Comparison of ENCODE assay signal across 8 cellular contexts in genomic region chr1:12047120-12047876, GRCh38. TPM values are rescaled to one million over a fixed set of nuclear protein-coding genes. Genes with fewer than 3 reads are reported as not detected.
DNase-seq lines count a peak whose midpoint lies in the region; ATAC-seq and TF ChIP-seq lines count a peak whose summit lies in the region.

No MANE protein-coding gene starts in this region.

- DNase-seq in activated T-cell treated with anti-CD3 and anti-CD28 coated beads for 4 hours (peak; percentile 39), breast epithelium (ENCODE audit: low spot score in 2 of 2) (no peak), Right ventricle myocardium superior (no peak), globus pallidus (ENCODE audit: low spot score) (no peak), HK-2 (ENCODE audit: unreplicated experiment) (no peak)
- peak; percentile 73 for DNase-seq in stimulated activated CD4-positive, alpha-beta T cell treated with anti-CD3 and anti-CD28 coated beads, Interleukin-4, amount 100 ng/mL, for 24 hours

- H3K4me3 ChIP-seq in breast epithelium: no peak overlapping the region

- TF ChIP-seq CTCF in breast epithelium (IDR thresholded peaks at IDR 0.05): no peak

- no peak for TF ChIP-seq POLR2A in breast epithelium (IDR thresholded peaks at IDR 0.05)

- ATAC-seq in GM19023 (IDR thresholded peaks at IDR 0.05; ENCODE audit: unreplicated experiment) (peak; percentile 38), HG03066 (IDR thresholded peaks at IDR 0.05; ENCODE audit: low read depth, unreplicated experiment) (peak; percentile 40), Right ventricle myocardium superior (ENCODE audit: poor library complexity) (no peak)

- no peak overlapping the region for H3K27ac ChIP-seq in breast epithelium

- H3K9me3 ChIP-seq in breast epithelium: no peaks in the 10 kb centered on the region

- H3K4me1 ChIP-seq in breast epithelium: no peaks in the 10 kb centered on the region

- H3K36me3 ChIP-seq in breast epithelium: no peaks in the 10 kb centered on the region

- no peaks in the 10 kb centered on the region for H3K27me3 ChIP-seq in breast epithelium

- intact Hi-C loops in breast epithelium (cut with DNase I; ENCODE audit: low total_unique reads) (no loop called here), Right ventricle myocardium superior (cut with DNase I) (no loop called here)

RNA-seq across cellular contexts. Expression of gene TNFRSF8, which starts 15.8 kb away (rescaled TPM):
- total RNA-seq in breast epithelium (1 to 10 TPM in 2 of 3 donors, under 1 TPM in 1; 0.88 to 2.3 (median 1.6) TPM), Right ventricle myocardium superior (0.59 TPM)

RNA-seq across cellular contexts. Expression of gene MIIP, which starts 28.0 kb away (rescaled TPM):
- total RNA-seq in breast epithelium (10 to 100 TPM; 29.0 to 34.4 (median 33.8) TPM), Right ventricle myocardium superior (14.6 TPM)

Comparison
In these comparisons a context has a peak if more than half of its experiments do, and no peak if none do; other contexts are left out.
1. DNase-seq: peak in activated T-cell treated with anti-CD3 and anti-CD28 coated beads for 4 hours (single experiment) and stimulated activated CD4-positive, alpha-beta T cell treated with anti-CD3 and anti-CD28 coated beads, Interleukin-4, amount 100 ng/mL, for 24 hours (single experiment); none in breast epithelium (0 of 2), Right ventricle myocardium superior (single experiment), globus pallidus (single experiment) and HK-2 (single experiment).